ENCODE assay signal across 8 cellular contexts in the genomic region with DNA sequence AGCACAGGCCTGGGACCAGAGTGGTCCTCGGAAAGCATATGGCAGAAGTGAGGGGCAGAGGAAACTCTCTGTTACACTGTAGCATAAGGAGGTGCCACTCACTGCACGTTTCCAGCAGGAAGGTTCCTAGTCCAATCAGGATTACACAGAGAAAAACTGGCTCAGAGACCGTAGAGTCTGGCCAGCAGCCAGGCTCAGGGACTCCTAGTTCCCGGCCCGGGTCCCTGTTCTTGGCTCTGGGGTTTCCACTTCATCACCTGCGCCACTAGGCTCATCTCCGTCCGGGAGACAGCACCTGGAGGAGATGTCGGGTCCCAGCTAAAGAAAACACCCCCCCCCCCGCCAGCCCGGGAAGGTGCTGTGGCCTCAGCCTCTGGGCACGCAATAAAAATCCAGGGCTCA. TPM values are rescaled to one million over a fixed set of nuclear protein-coding genes. Genes with fewer than 3 reads are reported as not detected.
DNase-seq lines count a peak whose midpoint lies in the region; ATAC-seq, FAIRE-seq and TF ChIP-seq lines count a peak whose summit lies in the region.

No MANE protein-coding gene starts in this region.

- peak; percentile 62 for DNase-seq in A673 (ENCODE audit: low spot score)
- no peak for DNase-seq in GM12891 (ENCODE audit: insufficient read length, low spot score)
- DNase-seq in SJCRH30, result peak; percentile 48 to 62
- no peak for DNase-seq in epithelial cell of proximal tubule (ENCODE audit: low read depth)
- peak; percentile 22 for DNase-seq in myocyte (ENCODE audit: low read depth)

- POLR2A ChIA-PET in A673 (lab: Charles Lee; ENCODE audit: low non-redundant PET), result no interaction called here

- H3K4me3 ChIP-seq in A673 (ENCODE audit: low read depth, low read length, poor library complexity, severe bottlenecking) (peak overlapping the region; percentile 73), SJCRH30 (peak overlapping the region; percentile 96), epithelial cell of proximal tubule (ENCODE audit: low read depth, low read length) (peak overlapping the region; percentile 81)

- peak overlapping the region; percentile 75 for H3K27ac ChIP-seq in A673 (ENCODE audit: low read depth, low read length, poor library complexity, severe bottlenecking)
- no peak overlapping the region for H3K27ac ChIP-seq in SJCRH30

- no TSS peak for BruUV-seq in A673 (replicated peaks; lab: Mats Ljungman, UMichigan)

- peak; percentile 38 for FAIRE-seq in GM12891 (lab: Jason Lieb, UNC)

- no peak for TF ChIP-seq CTCF in A673 (conservative IDR thresholded peaks at IDR 0.05; ENCODE audit: low read depth, low read length)
- TF ChIP-seq CTCF in epithelial cell of proximal tubule (conservative IDR thresholded peaks at IDR 0.05; ENCODE audit: low read depth, low read length), result no peak

- H3K4me1 ChIP-seq in A673 (ENCODE audit: insufficient read depth, low read length, poor library complexity, severe bottlenecking), result peaks cover 10% of the 10 kb centered on the region
- no peaks in the 10 kb centered on the region for H3K4me1 ChIP-seq in SJCRH30

- H3K27me3 ChIP-seq in A673 (replicated peaks; ENCODE audit: insufficient read depth, low read depth, low read length, poor library complexity), result no peaks in the 10 kb centered on the region
- no peaks in the 10 kb centered on the region for H3K27me3 ChIP-seq in SJCRH30

- H3K36me3 ChIP-seq in A673 (ENCODE audit: insufficient read depth, low read length, poor library complexity, severe bottlenecking) (peaks cover 24% of the 10 kb centered on the region), SJCRH30 (no peaks in the 10 kb centered on the region; the same call in 1 of the 2 replicates)

- TF ChIP-seq POLR2A in GM12891 (IDR thresholded peaks at IDR 0.05; ENCODE audit: low read depth, low read length), result no peak

- H3K9me3 ChIP-seq in A673 (ENCODE audit: low read depth, low read length, poor library complexity, severe bottlenecking) (no peaks in the 10 kb centered on the region), SJCRH30 (replicated peaks) (no peaks in the 10 kb centered on the region)

- CTCF ChIA-PET in A673 (lab: Charles Lee), result no interaction called here

- ATAC-seq in HG03571 (IDR thresholded peaks at IDR 0.05; ENCODE audit: unreplicated experiment) (no peak), HG03175 (IDR thresholded peaks at IDR 0.05; ENCODE audit: unreplicated experiment) (no peak), HG03159 (IDR thresholded peaks at IDR 0.05; ENCODE audit: unreplicated experiment) (no peak)

- intact Hi-C loops in A673 (cut with micrococcal nuclease; ENCODE audit: unreplicated experiment), result no loop called here

TF ChIP-seq in GM12891, 5 proteins besides CTCF, POLR2A, EP300 and RAD21:
- TF ChIP-seq PAX5 (IDR thresholded peaks at IDR 0.05; ENCODE audit: insufficient read depth, low read length, severe bottlenecking) (no peak), SPI1 (IDR thresholded peaks at IDR 0.05; ENCODE audit: low read depth, low read length) (no peak), POLR2AphosphoS5 (IDR thresholded peaks at IDR 0.05; ENCODE audit: low read depth, low read length) (no peak), POU2F2 (IDR thresholded peaks at IDR 0.05; ENCODE audit: low read depth, low read length) (no peak), TAF1 (IDR thresholded peaks at IDR 0.05; ENCODE audit: low read depth, low read length) (no peak)

RNA-seq across cellular contexts. Expression of gene TTLL12, which starts 1.1 kb away (rescaled TPM):
- total RNA-seq in A673 (2021) (117 and 138 TPM in 2 replicates), epithelial cell of proximal tubule (91.8 and 104 TPM in 2 replicates), myocyte (33.6 and 33.8 TPM in 2 replicates)
- 30.0 TPM for polyA plus RNA-seq in GM12891 (2012; ENCODE audit: low read depth, missing spikeins)
- 70.3 and 76.6 TPM in 2 replicates for total RNA-seq in SJCRH30 (2014; rRNA removed; shearing (Covaris generic))
- 19.2 TPM for polyA plus RNA-seq in myocyte (2012)

RNA-seq across cellular contexts. Expression of gene TSPO, which starts 34.5 kb away (rescaled TPM):
- total RNA-seq in A673 (2021) (105 and 127 TPM in 2 replicates), epithelial cell of proximal tubule (524 and 536 TPM in 2 replicates), myocyte (293 and 367 TPM in 2 replicates)
- 5.6 TPM for polyA plus RNA-seq in GM12891 (2012; ENCODE audit: low read depth, missing spikeins)
- total RNA-seq in SJCRH30 (2014; rRNA removed; shearing (Covaris generic)), result 0.89 and 1.9 TPM in 2 replicates
- polyA plus RNA-seq in myocyte (2012), result 282 TPM

RNA-seq across cellular contexts. Expression of gene MCAT, which starts 42.7 kb away (rescaled TPM):
- 31.6 and 32.2 TPM in 2 replicates for total RNA-seq in A673 (2021)
- polyA plus RNA-seq in GM12891 (2012; ENCODE audit: low read depth, missing spikeins), result 12.8 TPM
- 19.7 and 20.8 TPM in 2 replicates for total RNA-seq in SJCRH30 (2014; rRNA removed; shearing (Covaris generic))
- 31.9 and 45.4 TPM in 2 replicates for total RNA-seq in epithelial cell of proximal tubule
- 26.4 and 28.0 TPM in 2 replicates for total RNA-seq in myocyte
- polyA plus RNA-seq in myocyte (2012), result 19.6 TPM

Comparison
In these comparisons a context has a peak if more than half of its experiments do, and no peak if none do; other contexts are left out.
1. DNase-seq: peak in A673 (single experiment), SJCRH30 (2 of 2) and myocyte (single experiment); none in GM12891 (single experiment) and epithelial cell of proximal tubule (single experiment).
2. RNA of gene TSPO, which starts 34.5 kb away (total RNA-seq): 524 to 536 TPM in epithelial cell of proximal tubule, 293 to 367 TPM in myocyte and 105 to 127 TPM in A673; 0.89 to 1.9 TPM in SJCRH30; every median in the first group is over 10 times any median in the second.
3. Peak in every context shown above with its lines, with median percentiles within 50 percentile points of each other: H3K4me3 ChIP-seq.